ENCODE assay signal across 11 cellular contexts in genomic region chr18:62610509-62611394, GRCh38.
DNase-seq lines count a peak whose midpoint lies in the region; TF ChIP-seq lines count a peak whose summit lies in the region.
"Had no signal": no experiment of that assay in that cellular context is flagged by ENCODE, and none has a peak within 500 bp of the region (broad histone marks: within the 10 kb centered on the region; RNA-seq: fewer than 3 reads in every experiment).

No MANE protein-coding gene starts in this region.

- no peaks in the 10 kb centered on the region for H3K9me2 ChIP-seq in neural cell (ENCODE audit: insufficient read depth, low read length)

- H4K20me1 ChIP-seq in neural cell (ENCODE audit: insufficient read depth), result no peaks in the 10 kb centered on the region

- H2AFZ ChIP-seq in ACC112 (ENCODE audit: low read length, unreplicated experiment) (peak overlapping the region; percentile 20), neural cell (ENCODE audit: low read depth, low read length) (no peak overlapping the region)

- H3K27ac ChIP-seq in ACC112 (ENCODE audit: low read depth, low read length) (no peak overlapping the region), neural cell (ENCODE audit: low read length) (no peak overlapping the region)
- H3K27ac ChIP-seq: neutrophil had no signal

- peak; percentile 40 for TF ChIP-seq EP300 in neural cell (conservative IDR thresholded peaks at IDR 0.05; ENCODE audit: poor library complexity, severe bottlenecking)

- H3K79me2 ChIP-seq in ACC112 (ENCODE audit: control insufficient read depth, insufficient read depth, low read length, unreplicated experiment), result no peaks in the 10 kb centered on the region
- H3K79me2 ChIP-seq in neural cell (replicated peaks; ENCODE audit: insufficient read depth, low read length), result no peaks in the 10 kb centered on the region

- H3K36me3 ChIP-seq in ACC112 (ENCODE audit: insufficient read depth, low read length) (no peaks in the 10 kb centered on the region), neural cell (ENCODE audit: insufficient read depth, low read length) (no peaks in the 10 kb centered on the region)
- H3K36me3 ChIP-seq: neutrophil had no signal

- H3K4me3 ChIP-seq in ACC112 (ENCODE audit: low read depth, low read length), result peak overlapping the region; percentile 46
- H3K4me3 ChIP-seq in fibroblast of villous mesenchyme (ENCODE audit: low read depth, low read length), result peak overlapping the region; percentile 28
- peak overlapping the region; percentile 50 for H3K4me3 ChIP-seq in neural cell (ENCODE audit: low read length)
- H3K4me3 ChIP-seq: GM12878 had no signal

- H3K27me3 ChIP-seq in ACC112 (ENCODE audit: insufficient read depth, low read length), result peaks cover 38% of the 10 kb centered on the region
- H3K27me3 ChIP-seq in neural cell (ENCODE audit: insufficient read depth, low read depth, low read length), result peaks cover 2% of the 10 kb centered on the region

- no peaks in the 10 kb centered on the region for H3K4me1 ChIP-seq in ACC112 (ENCODE audit: control insufficient read depth, insufficient read depth, low read length, unreplicated experiment)

- no peaks in the 10 kb centered on the region for H3K9me3 ChIP-seq in neural cell (ENCODE audit: low read length)
- H3K9me3 ChIP-seq: neutrophil had no signal

- no peaks in the 10 kb centered on the region for H3F3A ChIP-seq in neural cell (ENCODE audit: insufficient read depth, low read length, poor library complexity, severe bottlenecking)

- no peak for TF ChIP-seq CTCF in fibroblast of villous mesenchyme (IDR thresholded peaks at IDR 0.05; ENCODE audit: insufficient read depth, low read depth, low read length)
- no peak for TF ChIP-seq CTCF in neural cell (IDR thresholded peaks at IDR 0.05; ENCODE audit: poor library complexity, severe bottlenecking)

- peak; percentile 93 for DNase-seq in NCI-H2171 treated with DMSO at 0.1 percent for 48 hours (lab: John Stamatoyannopoulos, UW)
- DNase-seq in fibroblast of villous mesenchyme (ENCODE audit: low read depth), result peak; percentile 13
- no peak for DNase-seq in activated T-cell treated with anti-CD3 and anti-CD28 coated beads, Interleukin-2, amount 50 U/mL, for 48 hours
- DNase-seq in NCI-H1105 treated with DMSO at 0.1 percent for 48 hours (lab: John Stamatoyannopoulos, UW), result no peak
- DNase-seq in OCI-M1 (lab: John Stamatoyannopoulos, UW), result no peak
- DNase-seq in activated effector memory CD4-positive, alpha-beta T cell treated with anti-CD3 and anti-CD28 coated beads, Interleukin-2, amount 50 U/mL, for 16 hours, result no peak
- DNase-seq: stimulated activated CD8-positive, alpha-beta memory T cell treated with anti-CD3 and anti-CD28 coated beads, Interleukin-4, amount 100 ng/mL, for 48 hours had no signal

- H3K4me2 ChIP-seq in neural cell (ENCODE audit: low read length), result no peak overlapping the region

- H3K9ac ChIP-seq in neural cell (ENCODE audit: low read length), result no peak overlapping the region

- TF ChIP-seq RAD21 in neural cell (conservative IDR thresholded peaks at IDR 0.05), result no peak

TF ChIP-seq in neural cell, 6 proteins besides CTCF, POLR2A, EP300 and RAD21:
- TF ChIP-seq EZH2 (IDR thresholded peaks at IDR 0.05; ENCODE audit: borderline replicate concordance, insufficient read depth, low read length, poor library complexity, severe bottlenecking) (no peak), POLR2AphosphoS5 (IDR thresholded peaks at IDR 0.05) (peak; percentile 88)

Comparison
In these comparisons a context has a peak if more than half of its experiments do, and no peak if none do; other contexts are left out.
1. DNase-seq: peak in NCI-H2171 treated with DMSO at 0.1 percent for 48 hours (single experiment) and fibroblast of villous mesenchyme (single experiment); none in activated T-cell treated with anti-CD3 and anti-CD28 coated beads, Interleukin-2, amount 50 U/mL, for 48 hours (0 of 2), NCI-H1105 treated with DMSO at 0.1 percent for 48 hours (single experiment), OCI-M1 (single experiment) and activated effector memory CD4-positive, alpha-beta T cell treated with anti-CD3 and anti-CD28 coated beads, Interleukin-2, amount 50 U/mL, for 16 hours (single experiment).
2. Peak in every context shown above with its lines, with median percentiles within 50 percentile points of each other: H3K4me3 ChIP-seq.